ENCODE assay signal across 8 cellular contexts in the genomic region with DNA sequence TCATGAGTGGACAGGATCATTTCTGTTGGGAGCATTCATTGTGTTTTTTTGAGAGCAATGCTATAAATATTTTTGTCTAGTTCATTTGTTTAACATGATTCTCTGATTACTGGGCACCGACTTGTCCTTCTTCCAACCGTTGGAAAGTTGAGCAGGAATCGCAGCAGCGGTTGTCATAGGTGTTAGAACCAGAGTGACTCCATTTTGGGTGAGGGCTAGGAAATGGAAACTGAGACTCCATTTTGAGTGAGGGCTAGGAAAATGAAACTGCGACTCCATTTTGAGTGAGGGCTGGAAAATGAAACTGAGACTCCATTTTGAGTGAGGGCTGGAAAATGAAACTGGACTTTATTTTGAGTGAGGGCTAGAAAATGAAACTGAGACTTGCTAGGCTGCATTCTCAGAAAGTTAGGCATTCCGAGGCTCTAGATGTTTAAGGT.
DNase-seq lines count a peak whose midpoint lies in the region; ATAC-seq and TF ChIP-seq lines count a peak whose summit lies in the region.

No MANE protein-coding gene starts in this region.

- no peak overlapping the region for H3K4me3 ChIP-seq in A673 (ENCODE audit: low read depth, low read length, poor library complexity, severe bottlenecking)
- no peak overlapping the region for H3K4me3 ChIP-seq in ascending aorta

- in situ Hi-C loops in SK-MEL-5 (cut with HindIII; ENCODE audit: low pct_unique_long_range_greater_than_20kb, low sequenced_read_pairs) = no loop called here

- DNase-seq in A673 (ENCODE audit: low spot score) = peak; percentile 32
- peak; percentile 60 for DNase-seq in SK-MEL-5 (ENCODE audit: low read depth, low spot score)
- DNase-seq in lung microvascular endothelial cell (ENCODE audit: low read depth in 2 of 2) = peak; percentile 9 to 36
- DNase-seq in middle frontal gyrus (ENCODE audit: extremely low spot score, low spot score) = no peak
- no peak for DNase-seq in mucosa of gallbladder (ENCODE audit: low spot score)
- DNase-seq in ascending aorta (ENCODE audit: low spot score in 2 of 2) = no peak

- H3K36me3 ChIP-seq in A673 (ENCODE audit: insufficient read depth, low read length, poor library complexity, severe bottlenecking) (no peaks in the 10 kb centered on the region), ascending aorta (no peaks in the 10 kb centered on the region)

- ATAC-seq in GM18870 (IDR thresholded peaks at IDR 0.05; ENCODE audit: unreplicated experiment) (peak; percentile 96), HG02970 (IDR thresholded peaks at IDR 0.05; ENCODE audit: low FRiP score, unreplicated experiment) (peak; percentile 79)

- H3K27me3 ChIP-seq in A673 (replicated peaks; ENCODE audit: insufficient read depth, low read depth, low read length, poor library complexity) (peaks cover 4% of the 10 kb centered on the region), ascending aorta (no peaks in the 10 kb centered on the region)

- H3K27ac ChIP-seq in A673 (ENCODE audit: low read depth, low read length, poor library complexity, severe bottlenecking) (no peak overlapping the region), ascending aorta (no peak overlapping the region)

- TF ChIP-seq CTCF in A673 (conservative IDR thresholded peaks at IDR 0.05; ENCODE audit: low read depth, low read length) (no peak), ascending aorta (IDR thresholded peaks at IDR 0.05) (no peak)

- H3K9me3 ChIP-seq in A673 (ENCODE audit: low read depth, low read length, poor library complexity, severe bottlenecking) = no peaks in the 10 kb centered on the region
- no peaks in the 10 kb centered on the region for H3K9me3 ChIP-seq in ascending aorta

- intact Hi-C loops in A673 (cut with micrococcal nuclease; ENCODE audit: unreplicated experiment) = no loop called here
- intact Hi-C loops in ascending aorta (cut with DNase I) = no loop called here

- POLR2A ChIA-PET in A673 (lab: Charles Lee; ENCODE audit: low non-redundant PET) = no interaction called here

- CTCF ChIA-PET in A673 (lab: Charles Lee) = no interaction called here

- H3K4me1 ChIP-seq in A673 (ENCODE audit: insufficient read depth, low read length, poor library complexity, severe bottlenecking) (no peaks in the 10 kb centered on the region), ascending aorta (no peaks in the 10 kb centered on the region)

- BruUV-seq in A673 (replicated peaks; lab: Mats Ljungman, UMichigan) = no TSS peak

Comparison
In these comparisons a context has a peak if more than half of its experiments do, and no peak if none do; other contexts are left out.
1. DNase-seq: peak in A673 (single experiment), SK-MEL-5 (single experiment) and lung microvascular endothelial cell (2 of 2); none in middle frontal gyrus (single experiment), mucosa of gallbladder (single experiment) and ascending aorta (0 of 2).